In genomic region chr1:54409156-54410142, GRCh38 we compare ENCODE assay signal across 8 cellular contexts. TPM values are rescaled to one million over a fixed set of nuclear protein-coding genes. Genes with fewer than 3 reads are reported as not detected.
DNase-seq lines count a peak whose midpoint lies in the region; ATAC-seq and TF ChIP-seq lines count a peak whose summit lies in the region.

No MANE protein-coding gene starts in this region.

- peak overlapping the region; percentile 81 for H3K27ac Mint-ChIP-seq in activated CD8-positive, alpha-beta memory T cell treated with anti-CD3 and anti-CD28 coated beads, Interleukin-2, amount 10 ng/mL, durations not matched to agents 7 days and 5 days
- peak overlapping the region; percentile 80 for H3K27ac Mint-ChIP-seq in activated T-helper 17 cell treated with anti-CD3 and anti-CD28 coated beads, Interleukin-2, amount 50 U/mL, for 72 hours
- peak overlapping the region; percentile 100 for H3K27ac Mint-ChIP-seq in neural progenitor cell
- no peak overlapping the region for H3K27ac Mint-ChIP-seq in osteocyte (ENCODE audit: unreplicated experiment)

- no peaks in the 10 kb centered on the region for H3K9me3 Mint-ChIP-seq in activated CD8-positive, alpha-beta memory T cell treated with anti-CD3 and anti-CD28 coated beads, Interleukin-2, amount 10 ng/mL, durations not matched to agents 7 days and 5 days (ENCODE audit: low read depth)
- no peaks in the 10 kb centered on the region for H3K9me3 Mint-ChIP-seq in activated T-helper 17 cell treated with anti-CD3 and anti-CD28 coated beads, Interleukin-2, amount 50 U/mL, for 72 hours
- H3K9me3 Mint-ChIP-seq in neural progenitor cell: no peaks in the 10 kb centered on the region
- H3K9me3 Mint-ChIP-seq in osteocyte (ENCODE audit: unreplicated experiment): no peaks in the 10 kb centered on the region

- no peak overlapping the region for H3K4me2 ChIP-seq in neural progenitor cell

- peaks cover 39% of the 10 kb centered on the region for H3K4me1 ChIP-seq in neural progenitor cell

- H3K79me2 ChIP-seq in neural progenitor cell (ENCODE audit: low read depth): peaks cover 12% of the 10 kb centered on the region

- H3K4me1 Mint-ChIP-seq in activated CD8-positive, alpha-beta memory T cell treated with anti-CD3 and anti-CD28 coated beads, Interleukin-2, amount 10 ng/mL, durations not matched to agents 7 days and 5 days: peaks cover 45% of the 10 kb centered on the region
- H3K4me1 Mint-ChIP-seq in activated T-helper 17 cell treated with anti-CD3 and anti-CD28 coated beads, Interleukin-2, amount 50 U/mL, for 72 hours: peaks cover 40% of the 10 kb centered on the region
- H3K4me1 Mint-ChIP-seq in neural progenitor cell (peaks cover 54% of the 10 kb centered on the region), osteocyte (ENCODE audit: unreplicated experiment) (peaks cover 30% of the 10 kb centered on the region)

- H3K4me3 Mint-ChIP-seq in activated CD8-positive, alpha-beta memory T cell treated with anti-CD3 and anti-CD28 coated beads, Interleukin-2, amount 10 ng/mL, durations not matched to agents 7 days and 5 days: peak overlapping the region; percentile 27
- H3K4me3 Mint-ChIP-seq in activated T-helper 17 cell treated with anti-CD3 and anti-CD28 coated beads, Interleukin-2, amount 50 U/mL, for 72 hours: peak overlapping the region; percentile 70
- H3K4me3 Mint-ChIP-seq in neural progenitor cell (no peak overlapping the region), osteocyte (ENCODE audit: unreplicated experiment) (no peak overlapping the region)

- CTCF ChIA-PET in activated CD8-positive, alpha-beta memory T cell treated with anti-CD3 and anti-CD28 coated beads, Interleukin-2, amount 10 ng/mL, durations not matched to agents 7 days and 5 days (lab: Charles Lee): interaction anchor here (1.0 kb wide), 1 partner anchor 80 kb away, joined by 4 read pairs; no protein-coding TSS in a partner anchor

- peaks cover 1% of the 10 kb centered on the region for H3K36me3 Mint-ChIP-seq in activated CD8-positive, alpha-beta memory T cell treated with anti-CD3 and anti-CD28 coated beads, Interleukin-2, amount 10 ng/mL, durations not matched to agents 7 days and 5 days
- H3K36me3 Mint-ChIP-seq in activated T-helper 17 cell treated with anti-CD3 and anti-CD28 coated beads, Interleukin-2, amount 50 U/mL, for 72 hours (ENCODE audit: low read depth): peaks cover 1% of the 10 kb centered on the region
- peaks cover under 1% of the 10 kb centered on the region for H3K36me3 Mint-ChIP-seq in neural progenitor cell
- H3K36me3 Mint-ChIP-seq in osteocyte (ENCODE audit: unreplicated experiment): no peaks in the 10 kb centered on the region

- H3K27me3 Mint-ChIP-seq in activated CD8-positive, alpha-beta memory T cell treated with anti-CD3 and anti-CD28 coated beads, Interleukin-2, amount 10 ng/mL, durations not matched to agents 7 days and 5 days: peaks cover 3% of the 10 kb centered on the region
- H3K27me3 Mint-ChIP-seq in activated T-helper 17 cell treated with anti-CD3 and anti-CD28 coated beads, Interleukin-2, amount 50 U/mL, for 72 hours: no peaks in the 10 kb centered on the region
- H3K27me3 Mint-ChIP-seq in neural progenitor cell (ENCODE audit: insufficient read depth, low read depth) (peaks cover 16% of the 10 kb centered on the region), osteocyte (ENCODE audit: unreplicated experiment) (peaks cover 5% of the 10 kb centered on the region)

- H3K27me3 ChIP-seq in neural progenitor cell: no peaks in the 10 kb centered on the region

- no peak overlapping the region for H3K9ac ChIP-seq in neural progenitor cell

- peak; percentile 75 for DNase-seq in activated CD8-positive, alpha-beta memory T cell treated with anti-CD3 and anti-CD28 coated beads, Interleukin-2, amount 10 ng/mL, durations not matched to agents 7 days and 5 days
- no peak for DNase-seq in activated CD8-positive, alpha-beta memory T cell treated with anti-CD3 and anti-CD28 coated beads for 24 hours
- DNase-seq in HPDE6-E6E7 (ENCODE audit: extremely low spot score): peak; percentile 57
- no peak for DNase-seq in neural progenitor cell (ENCODE audit: low spot score)
- no peak for DNase-seq in osteocyte (ENCODE audit: extremely low spot score, unreplicated experiment)
- DNase-seq in hippocampal formation (lab: John Stamatoyannopoulos, UW): no peak

- H3K36me3 ChIP-seq in neural progenitor cell: no peaks in the 10 kb centered on the region

- no peak overlapping the region for H3K4me3 ChIP-seq in neural progenitor cell

- no peak for TF ChIP-seq CTCF in neural progenitor cell (IDR thresholded peaks at IDR 0.05)
- TF ChIP-seq CTCF in osteocyte (IDR thresholded peaks at IDR 0.05): no peak

- H2AFZ ChIP-seq in neural progenitor cell (replicated peaks): no peak overlapping the region

- ATAC-seq in activated CD8-positive, alpha-beta memory T cell treated with anti-CD3 and anti-CD28 coated beads, Interleukin-2, amount 10 ng/mL, durations not matched to agents 7 days and 5 days: peak; percentile 43
- ATAC-seq in activated T-helper 17 cell treated with anti-CD3 and anti-CD28 coated beads, Interleukin-2, amount 50 U/mL, for 72 hours (replicated peaks): peak; percentile 69
- ATAC-seq in HG03095 (IDR thresholded peaks at IDR 0.05; ENCODE audit: unreplicated experiment): no peak

- H3K27ac ChIP-seq in neural progenitor cell: no peak overlapping the region

- no peaks in the 10 kb centered on the region for H3K9me3 ChIP-seq in neural progenitor cell (ENCODE audit: low read depth)

- peaks cover 11% of the 10 kb centered on the region for H4K20me1 ChIP-seq in neural progenitor cell (ENCODE audit: low read depth)

- H3F3A ChIP-seq in neural progenitor cell (ENCODE audit: low read depth): peaks cover 33% of the 10 kb centered on the region

RNA-seq across cellular contexts. Expression of gene SSBP3, which starts 3.3 kb away (rescaled TPM):
- 100 to 1,000 TPM in 1 of 2 experiments, 10 to 100 TPM in 1; 88.7 to 116 TPM for total RNA-seq in activated CD8-positive, alpha-beta memory T cell treated with anti-CD3 and anti-CD28 coated beads, Interleukin-2, amount 10 ng/mL, durations not matched to agents 7 days and 5 days
- total RNA-seq in activated T-helper 17 cell treated with anti-CD3 and anti-CD28 coated beads, Interleukin-2, amount 50 U/mL, for 72 hours: 10 to 100 TPM; 40.3 to 56.3 TPM
- total RNA-seq in neural progenitor cell (ENCODE audit: low replicate concordance) (53.0 and 86.1 TPM in 2 replicates), osteocyte (56.4 and 68.1 TPM in 2 replicates)

Comparison
In these comparisons a context has a peak if more than half of its experiments do, and no peak if none do; other contexts are left out.
1. DNase-seq: peak in activated CD8-positive, alpha-beta memory T cell treated with anti-CD3 and anti-CD28 coated beads, Interleukin-2, amount 10 ng/mL, durations not matched to agents 7 days and 5 days (single experiment) and HPDE6-E6E7 (single experiment); none in activated CD8-positive, alpha-beta memory T cell treated with anti-CD3 and anti-CD28 coated beads for 24 hours (single experiment), neural progenitor cell (single experiment), osteocyte (single experiment) and hippocampal formation (0 of 2).
2. H3K4me3 Mint-ChIP-seq: peak in activated CD8-positive, alpha-beta memory T cell treated with anti-CD3 and anti-CD28 coated beads, Interleukin-2, amount 10 ng/mL, durations not matched to agents 7 days and 5 days (single experiment) and activated T-helper 17 cell treated with anti-CD3 and anti-CD28 coated beads, Interleukin-2, amount 50 U/mL, for 72 hours (single experiment); none in neural progenitor cell (single experiment) and osteocyte (single experiment).